Comparison of ENCODE assay signal across 10 cellular contexts in genomic region chr1:224067621-224068457, GRCh38. TPM values are rescaled to one million over a fixed set of nuclear protein-coding genes. Genes with fewer than 3 reads are reported as not detected.
DNase-seq lines count a peak whose midpoint lies in the region; ATAC-seq and TF ChIP-seq lines count a peak whose summit lies in the region.
"Had no signal": no experiment of that assay in that cellular context is flagged by ENCODE, and none has a peak within 500 bp of the region (broad histone marks: within the 10 kb centered on the region; RNA-seq: fewer than 3 reads in every experiment).

No MANE protein-coding gene starts in this region.

- H3K27me3 ChIP-seq in colonic mucosa = no peaks in the 10 kb centered on the region

- H3K36me3 Mint-ChIP-seq in progenitor cell of endocrine pancreas (ENCODE audit: insufficient read depth) (no peaks in the 10 kb centered on the region), mesothelial cell of epicardium (no peaks in the 10 kb centered on the region)

- peak overlapping the region; percentile 38 for H3K27ac Mint-ChIP-seq in progenitor cell of endocrine pancreas
- no peak overlapping the region for H3K27ac Mint-ChIP-seq in mesothelial cell of epicardium

- DNase-seq in NOMO-1 (lab: John Stamatoyannopoulos, UW; ENCODE audit: unreplicated experiment in 2 of 2) (peak; percentile 5 to 51), colonic mucosa (no peak), progenitor cell of endocrine pancreas (ENCODE audit: low spot score, unreplicated experiment) (no peak), mesothelial cell of epicardium (ENCODE audit: low spot score in 2 of 2, unreplicated experiment in 2 of 2) (no peak)
- DNase-seq: GDM1, NCI-H2081 treated with DMSO at 0.1 percent for 48 hours, substantia nigra had no signal

- TF ChIP-seq CTCF in HEK293 (tag by site-specific recombination; IDR thresholded peaks at IDR 0.05) (no peak), colonic mucosa (IDR thresholded peaks at IDR 0.05) (no peak), progenitor cell of endocrine pancreas (IDR thresholded peaks at IDR 0.05; ENCODE audit: unreplicated experiment) (no peak), mesothelial cell of epicardium (IDR thresholded peaks at IDR 0.05; ENCODE audit: unreplicated experiment) (no peak)

- intact Hi-C loops in colonic mucosa (cut with DNase I) = no loop called here

- peaks cover 14% of the 10 kb centered on the region for H3K4me1 Mint-ChIP-seq in progenitor cell of endocrine pancreas (ENCODE audit: low read depth)
- peaks cover 6% of the 10 kb centered on the region for H3K4me1 Mint-ChIP-seq in mesothelial cell of epicardium

- POLR2A ChIA-PET in HEK293 (lab: Yijun Ruan, JAX) = interaction anchor here (0.8 to 1.2 kb wide), 2 partner anchors 17 to 329 kb away, joined by 3 to 5 read pairs; no protein-coding TSS in a partner anchor

- no peak overlapping the region for H3K4me3 ChIP-seq in HEK293 (ENCODE audit: low read depth, low read length)
- H3K4me3 ChIP-seq in colonic mucosa = no peak overlapping the region

- H3K9me3 Mint-ChIP-seq in progenitor cell of endocrine pancreas (ENCODE audit: low read depth) (peaks cover 4% of the 10 kb centered on the region), mesothelial cell of epicardium (peaks cover 13% of the 10 kb centered on the region)

- CTCF ChIA-PET in HEK293 (lab: Yijun Ruan, JAX) = interaction anchor here (0.6 to 4.8 kb wide), 7 partner anchors 9 to 934 kb away, joined by 3 to 27 read pairs (median 3); no protein-coding TSS in a partner anchor

- peak overlapping the region in 1 of 2 donors; percentile 9 for H3K9ac ChIP-seq in colonic mucosa (ENCODE audit: low read depth in 2 of 2, low read length in 2 of 2)

- H3K9me3 ChIP-seq in HEK293 (ENCODE audit: control insufficient read depth, insufficient read depth, low read depth, low read length) = no peaks in the 10 kb centered on the region
- H3K9me3 ChIP-seq in colonic mucosa = no peaks in the 10 kb centered on the region

- H3K27me3 Mint-ChIP-seq in progenitor cell of endocrine pancreas (peaks cover 27% of the 10 kb centered on the region), mesothelial cell of epicardium (ENCODE audit: low read depth) (peaks cover 12% of the 10 kb centered on the region)

- H3K4me3 Mint-ChIP-seq in progenitor cell of endocrine pancreas (ENCODE audit: low read depth) (no peak overlapping the region), mesothelial cell of epicardium (no peak overlapping the region)

- H3K27ac ChIP-seq in HEK293 (ENCODE audit: extremely low read depth, low read depth, low read length) (no peak overlapping the region), colonic mucosa (peak overlapping the region; percentile 17)

- H3K4me1 ChIP-seq in HEK293 (ENCODE audit: control insufficient read depth, insufficient read depth, low read length) (peaks cover 28% of the 10 kb centered on the region), colonic mucosa (no peaks in the 10 kb centered on the region)

- ATAC-seq in GM18907 (IDR thresholded peaks at IDR 0.05; ENCODE audit: unreplicated experiment) = no peak
- no peak for ATAC-seq in HG02763 (IDR thresholded peaks at IDR 0.05; ENCODE audit: unreplicated experiment)

- H3K36me3 ChIP-seq in HEK293 (ENCODE audit: control insufficient read depth in 2 of 2, insufficient read depth in 1 of 2, low read length in 2 of 2) = no peaks in the 10 kb centered on the region
- H3K36me3 ChIP-seq in colonic mucosa = no peaks in the 10 kb centered on the region

TF ChIP-seq in HEK293, 187 proteins besides CTCF, POLR2A, EP300 and RAD21 (continues in another document):
- TF ChIP-seq OSR2 (tag by site-specific recombination; IDR thresholded peaks at IDR 0.05) (peak; percentile 81), ZBTB6 (tag by site-specific recombination; IDR thresholded peaks at IDR 0.05) (no peak), ATF2 (tag by site-specific recombination; IDR thresholded peaks at IDR 0.05; ENCODE audit: low read depth) (peak; percentile 3; the same call in 1 of the 2 replicates), ZNF623 (tag by site-specific recombination; IDR thresholded peaks at IDR 0.05) (no peak), ZBTB21 (tag by site-specific recombination; IDR thresholded peaks at IDR 0.05) (peak; percentile 14; the same call in 1 of the 2 replicates), ZEB2 (tag by site-specific recombination; IDR thresholded peaks at IDR 0.05) (peak; percentile 71), GLI2 (tag by site-specific recombination; IDR thresholded peaks at IDR 0.05; ENCODE audit: borderline replicate concordance, low read depth) (peak; percentile 29; the same call in 1 of the 2 replicates), ZBTB44 (tag by site-specific recombination; IDR thresholded peaks at IDR 0.05) (peak; percentile 79), ZFP69B (tag by site-specific recombination; IDR thresholded peaks at IDR 0.05) (peak; percentile 32; the same call in 1 of the 2 replicates), ZNF37A (tag by site-specific recombination; IDR thresholded peaks at IDR 0.05) (no peak), ELK4 (IDR thresholded peaks at IDR 0.05; ENCODE audit: borderline replicate concordance, low read depth, low read length) (no peak), ZNF114 (tag by site-specific recombination; IDR thresholded peaks at IDR 0.05) (no peak), KLF16 (tag by site-specific recombination; IDR thresholded peaks at IDR 0.05) (0 out of 2 replicates have a peak, but pooled peaks have one; percentile 9), SP3 (tag by site-specific recombination; IDR thresholded peaks at IDR 0.05) (peak; percentile 32; the same call in 1 of the 2 replicates), ZNF449 (tag by site-specific recombination; IDR thresholded peaks at IDR 0.05) (no peak; the same call in 1 of the 2 replicates), FEZF1 (tag by site-specific recombination; IDR thresholded peaks at IDR 0.05) (0 out of 2 replicates have a peak, but pooled peaks have one; percentile 39), MEIS1 (CRISPR knock-in tag; IDR thresholded peaks at IDR 0.05; ENCODE audit: borderline replicate concordance) (no peak)

RNA-seq across cellular contexts. Expression of gene FBXO28, which starts 46.1 kb away (rescaled TPM):
- 10 to 100 TPM; 35.1 to 42.7 TPM for total RNA-seq in colonic mucosa
- total RNA-seq in progenitor cell of endocrine pancreas = 31.9 and 33.5 TPM in 2 replicates
- 25.0 to 26.8 TPM (median 26.7 TPM) in 3 replicates for total RNA-seq in mesothelial cell of epicardium

Comparison
In these comparisons a context has a peak if more than half of its experiments do, and no peak if none do; other contexts are left out.
1. DNase-seq: peak in NOMO-1 (2 of 2); none in colonic mucosa (single experiment), progenitor cell of endocrine pancreas (single experiment) and mesothelial cell of epicardium (0 of 2).